Comparison of ENCODE assay signal across 8 cellular contexts in genomic region chr19:4304509-4305252, GRCh38. TPM values are rescaled to one million over a fixed set of nuclear protein-coding genes. Genes with fewer than 3 reads are reported as not detected.
A peak's percentile ranks its signal among the peaks of the same experiment; 100 is the strongest.
DNase-seq lines count a peak whose midpoint lies in the region; ATAC-seq, FAIRE-seq and TF ChIP-seq lines count a peak whose summit lies in the region.
"Had no signal": no experiment of that assay in that cellular context is flagged by ENCODE, and none has a peak within 500 bp of the region (broad histone marks: within the 10 kb centered on the region; RNA-seq: fewer than 3 reads in every experiment).

Gene FSD1, plus strand, starts transcription at chr19:4304598. Its CDS starts 149 bp downstream, at chr19:4304747.

- H3K4me1 ChIP-seq in suprapubic skin = peaks cover 6% of the 10 kb centered on the region

- 14% methylated on average over 4 of the region's 63 CpGs for WGBS in suprapubic skin

- H3K27me3 Mint-ChIP-seq in naive B cell = peaks cover 0 to 17% (median 13%) of the 10 kb centered on the region in 3 donors

- H3K27ac Mint-ChIP-seq in naive B cell = peak within 1 kb of the TSS in 2 of 6 donors; percentile 33 to 51

- TF ChIP-seq POLR2A in GM12891 (IDR thresholded peaks at IDR 0.05; ENCODE audit: low read depth, low read length) (no peak), suprapubic skin (IDR thresholded peaks at IDR 0.05) (no peak)

- no peaks in the 10 kb centered on the region for H3K36me3 ChIP-seq in suprapubic skin

- H3K36me3 Mint-ChIP-seq in naive B cell = no peaks in the 10 kb centered on the region

- H3K4me3 Mint-ChIP-seq in naive B cell = peak within 1 kb of the TSS; percentile 24 to 77 (median 70)

- peak; percentile 92 to 97 for ATAC-seq in naive B cell (ENCODE audit: low read depth in 2 of 2)

- DNase-seq in GM12891 (ENCODE audit: insufficient read length, low spot score) (peak; percentile 99), NCI-H1694 treated with DMSO at 0.1 percent for 48 hours (lab: John Stamatoyannopoulos, UW) (peak; percentile 23), dermis blood vessel endothelial cell (peak; percentile 57), naive B cell (peak; percentile 47), suprapubic skin (ENCODE audit: low spot score in 2 of 2) (no peak), middle frontal gyrus (ENCODE audit: extremely low spot score, low spot score) (no peak)
- peak; percentile 73 for DNase-seq in activated CD4-positive, CD25-positive, alpha-beta regulatory T cell treated with anti-CD3 and anti-CD28 coated beads, Interleukin-2, amount 50 U/mL, for 72 hours

- TF ChIP-seq EP300 in suprapubic skin (IDR thresholded peaks at IDR 0.05) = no peak

- peak within 1 kb of the TSS; percentile 4 for H3K4me3 ChIP-seq in suprapubic skin

- TF ChIP-seq CTCF in suprapubic skin (IDR thresholded peaks at IDR 0.05) = no peak

- peak; percentile 85 for FAIRE-seq in GM12891 (lab: Jason Lieb, UNC)
- FAIRE-seq: endometrium had no signal

- peaks cover 19% of the 10 kb centered on the region for H3K27me3 ChIP-seq in suprapubic skin

- H3K27ac ChIP-seq in suprapubic skin = no peak within 1 kb of the TSS

- H3K9me3 Mint-ChIP-seq in naive B cell = no peaks in the 10 kb centered on the region

- no peaks in the 10 kb centered on the region for H3K9me3 ChIP-seq in suprapubic skin

- peaks cover 0 to 15% (median 12%) of the 10 kb centered on the region in 3 donors for H3K4me1 Mint-ChIP-seq in naive B cell

TF ChIP-seq in GM12891, 5 proteins besides CTCF, POLR2A, EP300 and RAD21:
- TF ChIP-seq PAX5 (IDR thresholded peaks at IDR 0.05; ENCODE audit: insufficient read depth, low read length, severe bottlenecking) (no peak), POU2F2 (IDR thresholded peaks at IDR 0.05; ENCODE audit: low read depth, low read length) (no peak), POLR2AphosphoS5 (IDR thresholded peaks at IDR 0.05; ENCODE audit: low read depth, low read length) (no peak), SPI1 (IDR thresholded peaks at IDR 0.05; ENCODE audit: low read depth, low read length) (no peak), TAF1 (IDR thresholded peaks at IDR 0.05; ENCODE audit: low read depth, low read length) (no peak)

RNA-seq across cellular contexts. Expression of gene FSD1, which starts in this region (rescaled TPM):
- polyA plus RNA-seq in GM12891 (2012; ENCODE audit: low read depth, missing spikeins) = 0.87 TPM
- total RNA-seq in dermis blood vessel endothelial cell (7.0 and 11.0 TPM in 2 replicates), suprapubic skin (not detected)
- polyA plus RNA-seq in naive B cell (ENCODE audit: low read depth in 6 of 6) = 1 to 10 TPM in 3 of 6 donors, under 1 TPM in 1, not detected in 2; 1.00 to 1.6 (median 1.3) TPM

Comparison
In these comparisons a context has a peak if more than half of its experiments do, and no peak if none do; other contexts are left out.
1. DNase-seq: peak in GM12891 (single experiment), NCI-H1694 treated with DMSO at 0.1 percent for 48 hours (single experiment), activated CD4-positive, CD25-positive, alpha-beta regulatory T cell treated with anti-CD3 and anti-CD28 coated beads, Interleukin-2, amount 50 U/mL, for 72 hours (single experiment), dermis blood vessel endothelial cell (single experiment) and naive B cell (single experiment); none in suprapubic skin (0 of 2) and middle frontal gyrus (single experiment).